Comparison of ENCODE assay signal across 15 cellular contexts in the genomic region with DNA sequence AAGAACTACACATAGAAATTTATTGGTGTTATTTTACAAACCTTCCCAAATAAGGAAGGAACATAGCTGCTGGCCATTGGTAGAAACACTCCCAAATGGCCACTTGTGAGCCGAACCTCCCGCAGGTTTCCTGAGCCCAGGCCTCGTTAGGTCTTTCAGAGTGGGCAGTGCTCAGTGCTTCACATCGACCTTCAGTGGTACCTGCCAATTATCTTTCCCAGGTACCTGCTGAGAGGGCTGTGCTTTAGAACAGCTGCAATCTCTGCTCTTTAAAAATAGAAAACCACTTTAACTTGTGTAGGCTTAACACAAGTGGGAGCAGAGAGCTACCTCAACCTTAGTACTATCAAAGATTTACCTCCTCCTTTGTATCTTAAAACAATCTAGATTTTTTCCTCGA.
"Had no signal": no experiment of that assay in that cellular context is flagged by ENCODE, and none has a peak within 500 bp of the region (broad histone marks: within the 10 kb centered on the region; RNA-seq: fewer than 3 reads in every experiment).

No MANE protein-coding gene starts in this region.

- ATAC-seq: left lung; natural killer cell; right lobe of liver; stimulated activated memory B cell treated with anti-CD40 and anti-IgM and Interleukin-4, amounts not matched to agents 10 μg/mL and 1 μg/mL and 100 μg/mL, for 72 hours had no signal

- H3K4me1 ChIP-seq: left lung, prostate gland, right lobe of liver, tibial nerve, vagina had no signal

- H3K27me3 ChIP-seq: right lobe of liver, tibial nerve, vagina had no signal

- H3K4me3 ChIP-seq: coronary artery, left lung, prostate gland, right lobe of liver, tibial nerve, vagina had no signal

- H3K36me3 ChIP-seq: left lung, prostate gland, right lobe of liver, tibial nerve, vagina had no signal

- H3K9me3 ChIP-seq: left lung, prostate gland, right lobe of liver, tibial nerve, vagina had no signal

- H3K27ac ChIP-seq: coronary artery, left lung, prostate gland, right lobe of liver, tibial nerve, vagina had no signal

- DNase-seq: activated CD4-positive, alpha-beta T cell treated with anti-CD3 and anti-CD28 coated beads, Interleukin-2, amount 50 U/mL, for 1 hour; activated CD4-positive, CD25-positive, alpha-beta regulatory T cell; activated naive CD4-positive, alpha-beta T cell treated with anti-CD3 and anti-CD28 coated beads, Interleukin-2, amount 10 ng/mL, durations not matched to agents 7 days and 5 days; effector CD4-positive, alpha-beta T cell; foreskin melanocyte; islet precursor cell; left lung; natural killer cell; right lobe of liver; stimulated activated CD4-positive, alpha-beta T cell treated with anti-CD3 and anti-CD28 coated beads, Interleukin-1b, Interleukin-23, amount 100 ng/mL, for 48 hours had no signal
